ENCODE assay signal across 7 cellular contexts in genomic region chr17:42387663-42388380, GRCh38. TPM values are rescaled to one million over a fixed set of nuclear protein-coding genes. Genes with fewer than 3 reads are reported as not detected.
DNase-seq lines count a peak whose midpoint lies in the region; ATAC-seq, FAIRE-seq and TF ChIP-seq lines count a peak whose summit lies in the region.

No MANE protein-coding gene starts in this region.

- peak overlapping the region; percentile 72 for H3K4me3 ChIP-seq in SJCRH30
- H3K4me3 ChIP-seq in brain microvascular endothelial cell (ENCODE audit: low read depth, low read length) = peak overlapping the region; percentile 93
- H3K4me3 ChIP-seq in keratinocyte (ENCODE audit: control insufficient read depth in 2 of 3, extremely low read depth in 1 of 3, insufficient read depth in 2 of 3, low read depth in 1 of 3, low read length in 3 of 3) = peak overlapping the region; percentile 92 to 96 (median 92)

- peak overlapping the region; percentile 60 for H3K27ac ChIP-seq in SJCRH30
- peak overlapping the region; percentile 82 for H3K27ac ChIP-seq in brain microvascular endothelial cell
- H3K27ac ChIP-seq in keratinocyte (ENCODE audit: control insufficient read depth, insufficient read depth, low read length) = peak overlapping the region; percentile 72

- H3K9ac ChIP-seq in keratinocyte (ENCODE audit: control insufficient read depth, extremely low read depth, insufficient read depth, low read length) = peak overlapping the region; percentile 83

- FAIRE-seq in keratinocyte (lab: Jason Lieb, UNC) = no peak

- H3K4me1 ChIP-seq in SJCRH30 = peaks cover 9% of the 10 kb centered on the region; the same call in 1 of the 2 replicates
- peaks cover 15% of the 10 kb centered on the region for H3K4me1 ChIP-seq in keratinocyte (ENCODE audit: control insufficient read depth, extremely low read depth, insufficient read depth, low read length)

- dilution Hi-C loops in keratinocyte (cut with MboI; ENCODE audit: extremely low pct_ligation_motif_present, low sequenced_read_pairs) = no loop called here

- in situ Hi-C loops in brain microvascular endothelial cell (cut with HindIII; ENCODE audit: low pct_ligation_motif_present, low sequenced_read_pairs) = no loop called here

- peak overlapping the region; percentile 100 for H3K4me2 ChIP-seq in keratinocyte (ENCODE audit: control insufficient read depth, extremely low read depth, insufficient read depth, low read depth, low read length)

- peak; percentile 1 for ATAC-seq in GM18873 (IDR thresholded peaks at IDR 0.05; ENCODE audit: low FRiP score, unreplicated experiment)

- H3K27me3 ChIP-seq in SJCRH30 = no peaks in the 10 kb centered on the region
- H3K27me3 ChIP-seq in brain microvascular endothelial cell (replicated peaks) = no peaks in the 10 kb centered on the region
- H3K27me3 ChIP-seq in keratinocyte (ENCODE audit: control insufficient read depth, extremely low read depth, insufficient read depth, low read length) = no peaks in the 10 kb centered on the region

- peak overlapping the region; percentile 65 for H2AFZ ChIP-seq in keratinocyte (ENCODE audit: control insufficient read depth, low read length)

- H3K9me3 ChIP-seq in SJCRH30 (replicated peaks) = no peaks in the 10 kb centered on the region
- H3K9me3 ChIP-seq in keratinocyte (ENCODE audit: control insufficient read depth, low read depth, low read length) = no peaks in the 10 kb centered on the region

- peaks cover 4% of the 10 kb centered on the region for H4K20me1 ChIP-seq in keratinocyte (ENCODE audit: control insufficient read depth, extremely low read depth, insufficient read depth, low read length)

- TF ChIP-seq CTCF in brain microvascular endothelial cell (IDR thresholded peaks at IDR 0.05; ENCODE audit: low read depth, low read length, missing control alignments) (no peak), keratinocyte (optimal IDR thresholded peaks at IDR 0.05 in 1 of 3, IDR thresholded peaks at IDR 0.05 in 1 of 3, conservative IDR thresholded peaks at IDR 0.05 in 1 of 3; ENCODE audit: extremely low read depth in 1 of 3, insufficient read depth in 2 of 3, low read length in 3 of 3) (no peak)

- H3K36me3 ChIP-seq in SJCRH30 (0 out of 2 replicates have a peak, but pooled peaks cover 3% of the 10 kb centered on the region), brain microvascular endothelial cell (replicated peaks) (no peaks in the 10 kb centered on the region), keratinocyte (ENCODE audit: control insufficient read depth in 2 of 2, extremely low read depth in 1 of 2, insufficient read depth in 2 of 2, low read length in 2 of 2) (no peaks in the 10 kb centered on the region)

- DNase-seq in HT-29 (ENCODE audit: low spot score) (peak; percentile 49), SJCRH30 (peak; percentile 61 to 72), brain microvascular endothelial cell (no peak), keratinocyte (ENCODE audit: low read depth, low spot score) (no peak), pons (ENCODE audit: low spot score) (no peak)
- peak; percentile 13 for DNase-seq in stimulated activated CD4-positive, alpha-beta T cell treated with anti-CD3 and anti-CD28 coated beads, Interleukin-1b, Interleukin-23, amount 100 ng/mL, for 48 hours

- peaks cover 48% of the 10 kb centered on the region for H3K79me2 ChIP-seq in keratinocyte (ENCODE audit: control insufficient read depth, insufficient read depth, low read length)

- H3K9me1 ChIP-seq in keratinocyte (ENCODE audit: control insufficient read depth, extremely low read depth, insufficient read depth, low read length) = no peaks in the 10 kb centered on the region

RNA-seq across cellular contexts. Expression of gene STAT3, which starts 0.4 kb away (rescaled TPM):
- 30.9 and 38.0 TPM in 2 replicates for total RNA-seq in HT-29 (2014; rRNA removed; shearing (Covaris generic))
- total RNA-seq in SJCRH30 (2014; rRNA removed; shearing (Covaris generic)) = 107 and 113 TPM in 2 replicates
- 30.6 to 55.8 TPM (median 37.4 TPM) in 3 replicates for polyA plus RNA-seq in keratinocyte
- 36.5 TPM for polyA plus RNA-seq in keratinocyte (2011; ENCODE audit: low read depth)
- polyA plus RNA-seq in keratinocyte (2011; cell fraction: cytosol; rRNA removed) = 40.0 and 43.3 TPM in 2 replicates
- 68.3 and 77.9 TPM in 2 replicates for polyA plus RNA-seq in keratinocyte (2011; cell fraction: nucleus; rRNA removed)
- 44.6 and 57.8 TPM in 2 replicates for polyA plus RNA-seq in keratinocyte (2012; ENCODE audit: low replicate concordance)
- polyA minus RNA-seq in keratinocyte = 70.0 to 118 TPM (median 78.5 TPM) in 3 replicates
- polyA minus RNA-seq in keratinocyte (2011; cell fraction: cytosol; rRNA and poly(A)+ RNA removed) = 59.5 TPM
- polyA minus RNA-seq in keratinocyte (2011; cell fraction: nucleus; rRNA and poly(A)+ RNA removed) = 45.8 and 80.0 TPM in 2 replicates

RNA-seq across cellular contexts. Expression of gene CAVIN1, which starts 35.2 kb away (rescaled TPM):
- 48.7 and 56.6 TPM in 2 replicates for total RNA-seq in HT-29 (2014; rRNA removed; shearing (Covaris generic))
- 46.9 and 47.8 TPM in 2 replicates for total RNA-seq in SJCRH30 (2014; rRNA removed; shearing (Covaris generic))
- polyA plus RNA-seq in keratinocyte = 172 to 237 TPM (median 190 TPM) in 3 replicates
- polyA plus RNA-seq in keratinocyte (2011; ENCODE audit: low read depth) = 43.7 TPM
- 134 and 236 TPM in 2 replicates for polyA plus RNA-seq in keratinocyte (2011; cell fraction: cytosol; rRNA removed)
- polyA plus RNA-seq in keratinocyte (2011; cell fraction: nucleus; rRNA removed) = 203 and 264 TPM in 2 replicates
- polyA plus RNA-seq in keratinocyte (2012; ENCODE audit: low replicate concordance) = 65.9 and 369 TPM in 2 replicates
- 128 to 158 TPM (median 146 TPM) in 3 replicates for polyA minus RNA-seq in keratinocyte
- polyA minus RNA-seq in keratinocyte (2011; cell fraction: cytosol; rRNA and poly(A)+ RNA removed) = 419 TPM
- 148 and 193 TPM in 2 replicates for polyA minus RNA-seq in keratinocyte (2011; cell fraction: nucleus; rRNA and poly(A)+ RNA removed)

Comparison
In these comparisons a context has a peak if more than half of its experiments do, and no peak if none do; other contexts are left out.
1. DNase-seq: peak in HT-29 (single experiment), SJCRH30 (2 of 2) and stimulated activated CD4-positive, alpha-beta T cell treated with anti-CD3 and anti-CD28 coated beads, Interleukin-1b, Interleukin-23, amount 100 ng/mL, for 48 hours (single experiment); none in brain microvascular endothelial cell (single experiment), keratinocyte (single experiment) and pons (single experiment).
2. Peak in every context shown above with its lines, with median percentiles within 50 percentile points of each other: H3K27ac ChIP-seq and H3K4me3 ChIP-seq.